18 cellular contexts compared by ENCODE assay signal in the genomic region with DNA sequence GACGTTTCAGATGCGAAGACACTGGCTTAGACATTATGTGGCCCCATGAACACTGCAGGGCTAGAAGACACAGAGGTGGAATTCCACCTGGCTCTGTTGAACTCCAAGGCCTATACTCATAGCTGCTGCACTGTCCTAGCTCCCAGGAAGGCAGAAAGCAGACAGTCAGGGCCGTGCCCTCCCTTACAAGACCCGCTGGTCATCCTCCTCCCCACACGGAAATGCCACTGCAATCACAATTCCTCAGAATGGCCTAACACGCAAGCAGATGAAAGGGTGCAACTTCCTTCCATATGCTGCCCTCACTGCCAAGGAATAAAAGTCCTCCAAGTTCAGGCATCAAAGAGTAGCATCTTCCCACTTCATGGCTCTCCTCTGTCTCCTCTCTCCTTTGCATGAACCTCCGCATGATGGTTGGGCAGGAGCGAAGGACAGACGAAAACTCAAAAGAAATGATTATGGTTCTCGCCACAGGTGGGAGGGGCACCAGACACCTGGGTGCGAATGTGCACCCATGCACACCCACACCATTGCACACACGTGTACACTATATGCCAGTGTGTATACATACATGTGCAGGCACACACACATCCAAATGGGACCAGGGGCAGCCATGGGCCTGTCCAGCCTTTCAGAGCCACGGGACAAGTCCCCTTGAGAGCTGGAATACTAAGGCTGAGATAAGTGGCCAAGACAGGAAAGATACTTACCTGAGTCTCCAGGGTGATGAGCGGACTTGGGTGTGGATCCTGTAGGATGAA.
DNase-seq lines count a peak whose midpoint lies in the region; ATAC-seq and TF ChIP-seq lines count a peak whose summit lies in the region.
"Had no signal": no experiment of that assay in that cellular context is flagged by ENCODE, and none has a peak within 500 bp of the region (broad histone marks: within the 10 kb centered on the region; RNA-seq: fewer than 3 reads in every experiment).

No MANE protein-coding gene starts in this region.

- no peaks in the 10 kb centered on the region for H3K9me3 Mint-ChIP-seq in CD4-positive, alpha-beta memory T cell
- H3K9me3 Mint-ChIP-seq in activated naive CD8-positive, alpha-beta T cell treated with anti-CD3 and anti-CD28 coated beads, Interleukin-2, amount 50 U/mL, for 24 hours = no peaks in the 10 kb centered on the region
- H3K9me3 Mint-ChIP-seq in neural crest cell (no peaks in the 10 kb centered on the region), mesothelial cell of epicardium (no peaks in the 10 kb centered on the region)
- H3K9me3 Mint-ChIP-seq: activated CD4-positive, alpha-beta T cell treated with anti-CD3 and anti-CD28 coated beads, Interleukin-2, amount 10 ng/mL, durations not matched to agents 24 days and 14 days; T-helper 1 cell treated with Interleukin-12 subunit alpha and Interleukin-12 subunit beta and Interleukin-4 antibody, amounts not matched to agents 30 μg/mL and 1 μg/mL, for 36 hours had no signal

- DNase-seq in CD4-positive, alpha-beta memory T cell = no peak
- no peak for DNase-seq in activated naive CD8-positive, alpha-beta T cell treated with anti-CD3 and anti-CD28 coated beads, Interleukin-2, amount 50 U/mL, for 24 hours
- DNase-seq in neural crest cell (ENCODE audit: low read depth, low spot score) (no peak), NCI-H524 (lab: John Stamatoyannopoulos, UW) (no peak), mesothelial cell of epicardium (ENCODE audit: low spot score in 2 of 2, unreplicated experiment in 2 of 2) (no peak), NOMO-1 treated with dmso at 0.1 percent for 144 hours (lab: John Stamatoyannopoulos, UW; ENCODE audit: unreplicated experiment) (no peak)
- DNase-seq: activated CD4-positive, alpha-beta T cell treated with anti-CD3 and anti-CD28 coated beads, Interleukin-2, amount 10 ng/mL, durations not matched to agents 24 days and 14 days; amygdala; cortex of kidney; esophagus squamous epithelium; gastrocnemius medialis; GDM1; hippocampal formation; IMR-90; NCI-H1092 treated with DMSO at 0.1 percent for 48 hours; NCI-H1930 had no signal

- H3K27me3 ChIP-seq in BLaER1 treated with 17β-estradiol and CSF1 and Interleukin-3, amounts not matched to agents 10 nM and 100 nM = no peaks in the 10 kb centered on the region
- H3K27me3 ChIP-seq in CD4-positive, alpha-beta memory T cell (ENCODE audit: insufficient read depth, low read length) = no peaks in the 10 kb centered on the region
- H3K27me3 ChIP-seq: esophagus squamous epithelium, gastrocnemius medialis had no signal

- H3K36me3 ChIP-seq in BLaER1 treated with 17β-estradiol and CSF1 and Interleukin-3, amounts not matched to agents 10 nM and 100 nM = peaks cover 0 to 53% (median 27%) of the 10 kb centered on the region in 11 experiments; a peak in 13 of 22 replicates
- H3K36me3 ChIP-seq in CD4-positive, alpha-beta memory T cell (ENCODE audit: insufficient read depth, low read length) = peaks cover 3% of the 10 kb centered on the region
- H3K36me3 ChIP-seq: gastrocnemius medialis had no signal

- peak overlapping the region in 7 of 11 experiments; percentile 68 to 95 (median 93); a peak in 10 of 22 replicates for H3K27ac ChIP-seq in BLaER1 treated with 17β-estradiol and CSF1 and Interleukin-3, amounts not matched to agents 10 nM and 100 nM
- H3K27ac ChIP-seq in CD4-positive, alpha-beta memory T cell (ENCODE audit: low read depth, low read length) = no peak overlapping the region
- H3K27ac ChIP-seq: gastrocnemius medialis had no signal

- no peaks in the 10 kb centered on the region for H3K27me3 Mint-ChIP-seq in CD4-positive, alpha-beta memory T cell
- no peaks in the 10 kb centered on the region for H3K27me3 Mint-ChIP-seq in activated naive CD8-positive, alpha-beta T cell treated with anti-CD3 and anti-CD28 coated beads, Interleukin-2, amount 50 U/mL, for 24 hours
- H3K27me3 Mint-ChIP-seq in neural crest cell (ENCODE audit: low read depth) (no peaks in the 10 kb centered on the region), mesothelial cell of epicardium (ENCODE audit: low read depth) (peaks cover 3% of the 10 kb centered on the region)
- H3K27me3 Mint-ChIP-seq: activated CD4-positive, alpha-beta T cell treated with anti-CD3 and anti-CD28 coated beads, Interleukin-2, amount 10 ng/mL, durations not matched to agents 24 days and 14 days had no signal

- H3K4me3 Mint-ChIP-seq in CD4-positive, alpha-beta memory T cell = peak overlapping the region in 2 of 8 donors; percentile 15 to 24
- no peak overlapping the region for H3K4me3 Mint-ChIP-seq in activated naive CD8-positive, alpha-beta T cell treated with anti-CD3 and anti-CD28 coated beads, Interleukin-2, amount 50 U/mL, for 24 hours
- H3K4me3 Mint-ChIP-seq in neural crest cell = peak overlapping the region; percentile 64
- H3K4me3 Mint-ChIP-seq in mesothelial cell of epicardium = no peak overlapping the region
- H3K4me3 Mint-ChIP-seq: T-helper 1 cell treated with Interleukin-12 subunit alpha and Interleukin-12 subunit beta and Interleukin-4 antibody, amounts not matched to agents 30 μg/mL and 1 μg/mL, for 36 hours had no signal

- no peaks in the 10 kb centered on the region for H4K20me1 ChIP-seq in BLaER1 treated with 17β-estradiol and CSF1 and Interleukin-3, amounts not matched to agents 10 nM and 100 nM

- peaks cover 91 to 100% (median 100%) of the 10 kb centered on the region in 10 experiments for H3K4me1 ChIP-seq in BLaER1 treated with 17β-estradiol and CSF1 and Interleukin-3, amounts not matched to agents 10 nM and 100 nM
- peaks cover 61% of the 10 kb centered on the region for H3K4me1 ChIP-seq in CD4-positive, alpha-beta memory T cell (ENCODE audit: insufficient read depth, low read length)
- H3K4me1 ChIP-seq: gastrocnemius medialis had no signal

- no peak overlapping the region; a peak in 1 of 22 replicates for H3K9ac ChIP-seq in BLaER1 treated with 17β-estradiol and CSF1 and Interleukin-3, amounts not matched to agents 10 nM and 100 nM

- intact Hi-C loops in CD4-positive, alpha-beta memory T cell (cut with micrococcal nuclease) = no loop called here

- no peak for ATAC-seq in activated naive CD8-positive, alpha-beta T cell treated with anti-CD3 and anti-CD28 coated beads, Interleukin-2, amount 50 U/mL, for 24 hours
- ATAC-seq: gastrocnemius medialis had no signal

- no peak overlapping the region for H3K4me3 ChIP-seq in BLaER1 treated with 17β-estradiol and CSF1 and Interleukin-3, amounts not matched to agents 10 nM and 100 nM
- no peak overlapping the region for H3K4me3 ChIP-seq in CD4-positive, alpha-beta memory T cell (ENCODE audit: low read length in 2 of 2)
- H3K4me3 ChIP-seq: esophagus squamous epithelium, gastrocnemius medialis had no signal

- H3K9me3 ChIP-seq in BLaER1 treated with 17β-estradiol and CSF1 and Interleukin-3, amounts not matched to agents 10 nM and 100 nM (replicated peaks in 1 of 11) = no peaks in the 10 kb centered on the region
- no peaks in the 10 kb centered on the region for H3K9me3 ChIP-seq in CD4-positive, alpha-beta memory T cell (ENCODE audit: control insufficient read depth in 1 of 2, low read length in 2 of 2)
- H3K9me3 ChIP-seq: esophagus squamous epithelium, gastrocnemius medialis had no signal

- TF ChIP-seq CTCF in neural crest cell (conservative IDR thresholded peaks at IDR 0.05) (no peak), mesothelial cell of epicardium (IDR thresholded peaks at IDR 0.05; ENCODE audit: unreplicated experiment) (no peak)

- peak overlapping the region; percentile 5 to 96 (median 91); a peak in 21 of 22 replicates for H3K4me2 ChIP-seq in BLaER1 treated with 17β-estradiol and CSF1 and Interleukin-3, amounts not matched to agents 10 nM and 100 nM

- peaks cover 56 to 87% (median 64%) of the 10 kb centered on the region in 4 donors for H3K4me1 Mint-ChIP-seq in CD4-positive, alpha-beta memory T cell
- peaks cover 55% of the 10 kb centered on the region for H3K4me1 Mint-ChIP-seq in activated naive CD8-positive, alpha-beta T cell treated with anti-CD3 and anti-CD28 coated beads, Interleukin-2, amount 50 U/mL, for 24 hours
- H3K4me1 Mint-ChIP-seq in neural crest cell = peaks cover 76% of the 10 kb centered on the region
- peaks cover 7% of the 10 kb centered on the region for H3K4me1 Mint-ChIP-seq in mesothelial cell of epicardium

- POLR2A ChIA-PET in CD4-positive, alpha-beta memory T cell (lab: Charles Lee; ENCODE audit: partially characterized antibody) = interaction anchor here (2.2 to 8.8 kb wide), 3 partner anchors 10 to 60 kb away, joined by 6 to 113 read pairs (median 16); no protein-coding TSS in a partner anchor

- CTCF ChIA-PET in CD4-positive, alpha-beta memory T cell (lab: Charles Lee; ENCODE audit: partially characterized antibody) = interaction anchor here (0.9 to 3.9 kb wide), 6 partner anchors 10 to 111 kb away, joined by 3 to 46 read pairs (median 8); no protein-coding TSS in a partner anchor

- H3K27ac Mint-ChIP-seq in CD4-positive, alpha-beta memory T cell = peak overlapping the region; percentile 36 to 79 (median 66)
- H3K27ac Mint-ChIP-seq in activated naive CD8-positive, alpha-beta T cell treated with anti-CD3 and anti-CD28 coated beads, Interleukin-2, amount 50 U/mL, for 24 hours = peak overlapping the region; percentile 16
- H3K27ac Mint-ChIP-seq in neural crest cell (ENCODE audit: unreplicated experiment) = peak overlapping the region; percentile 60
- H3K27ac Mint-ChIP-seq in mesothelial cell of epicardium = no peak overlapping the region

- H3K36me3 Mint-ChIP-seq in CD4-positive, alpha-beta memory T cell = peaks cover 1 to 10% of the 10 kb centered on the region in 2 donors
- no peaks in the 10 kb centered on the region for H3K36me3 Mint-ChIP-seq in activated naive CD8-positive, alpha-beta T cell treated with anti-CD3 and anti-CD28 coated beads, Interleukin-2, amount 50 U/mL, for 24 hours (ENCODE audit: low read depth)
- peaks cover 4% of the 10 kb centered on the region for H3K36me3 Mint-ChIP-seq in neural crest cell (ENCODE audit: low read depth)
- H3K36me3 Mint-ChIP-seq in mesothelial cell of epicardium = no peaks in the 10 kb centered on the region
